8 cellular contexts compared by ENCODE assay signal in genomic region chr2:210072922-210073509, GRCh38.
DNase-seq lines count a peak whose midpoint lies in the region; ATAC-seq, FAIRE-seq and TF ChIP-seq lines count a peak whose summit lies in the region.

No MANE protein-coding gene starts in this region.

- H2AFZ ChIP-seq in Loucy (ENCODE audit: low read length) = peak overlapping the region; percentile 78; the same call in 1 of the 2 replicates

- no peaks in the 10 kb centered on the region for H3K9me3 Mint-ChIP-seq in MCF 10A (ENCODE audit: unreplicated experiment)

- BruUV-seq in MCF 10A (replicated peaks; lab: Mats Ljungman, UMichigan) = no TSS peak

- H3K27me3 ChIP-seq in breast epithelium (no peaks in the 10 kb centered on the region), Loucy (ENCODE audit: insufficient read depth, low read length, poor library complexity, severe bottlenecking) (no peaks in the 10 kb centered on the region)

- POLR2A ChIA-PET in MCF 10A (lab: Yijun Ruan, JAX) = no interaction called here

- intact Hi-C loops in MCF 10A (cut with micrococcal nuclease) (loop anchor here (1.0 to 5.0 kb wide), 3 partner anchors 96 to 122 kb away; partner anchors contain the start of gene KANSL1L), breast epithelium (cut with DNase I; ENCODE audit: low total_unique reads) (no loop called here)

- no peak overlapping the region for H3K27ac Mint-ChIP-seq in MCF 10A (ENCODE audit: low read depth, unreplicated experiment)

- H3K4me1 Mint-ChIP-seq in MCF 10A (ENCODE audit: insufficient read depth, unreplicated experiment) = no peaks in the 10 kb centered on the region

- peak; percentile 57 for DNase-seq in MCF 10A (ENCODE audit: unreplicated experiment)
- DNase-seq in breast epithelium (ENCODE audit: low spot score in 2 of 2) = no peak
- peak; percentile 5 for DNase-seq in H54 (ENCODE audit: insufficient read length, low spot score)
- peak; percentile 54 for DNase-seq in amniotic epithelial cell (ENCODE audit: low read depth)
- no peak for DNase-seq in left lobe of liver (ENCODE audit: low spot score)
- no peak for DNase-seq in GM12892 (ENCODE audit: insufficient read length)
- DNase-seq in stimulated activated CD4-positive, alpha-beta T cell treated with anti-CD3 and anti-CD28 coated beads, Interleukin-2, amount 100 ng/mL, for 48 hours = no peak

- CTCF ChIA-PET in MCF 10A (lab: Yijun Ruan, JAX) = interaction anchor here (0.6 to 2.9 kb wide), 20 partner anchors 8 to 427 kb away, joined by 3 to 25 read pairs (median 4); no protein-coding TSS in a partner anchor

- no peaks in the 10 kb centered on the region for H3F3A ChIP-seq in Loucy (ENCODE audit: low read depth)

- H3K4me1 ChIP-seq in breast epithelium (no peaks in the 10 kb centered on the region), Loucy (ENCODE audit: insufficient read depth, low read length, poor library complexity, severe bottlenecking) (no peaks in the 10 kb centered on the region)

- no peak overlapping the region for H3K4me3 Mint-ChIP-seq in MCF 10A (ENCODE audit: unreplicated experiment)

- no peak overlapping the region for H3K9ac ChIP-seq in Loucy (ENCODE audit: low read depth, low read length, poor library complexity, severe bottlenecking)

- no peaks in the 10 kb centered on the region for H3K79me2 ChIP-seq in Loucy (ENCODE audit: insufficient read depth, low read length)

- peaks cover 7% of the 10 kb centered on the region for H3K36me3 Mint-ChIP-seq in MCF 10A (ENCODE audit: insufficient read depth, unreplicated experiment)

- H3K9me3 ChIP-seq in breast epithelium = no peaks in the 10 kb centered on the region
- H3K9me3 ChIP-seq in Loucy (ENCODE audit: insufficient read depth, low read depth, low read length) = no peaks in the 10 kb centered on the region

- ATAC-seq in left lobe of liver = peak; percentile 93

- no peak overlapping the region for H3K27ac ChIP-seq in breast epithelium

- H3K9me2 ChIP-seq in Loucy (replicated peaks; ENCODE audit: low read depth, low read length) = no peaks in the 10 kb centered on the region

- H3K4me3 ChIP-seq in breast epithelium (no peak overlapping the region), Loucy (ENCODE audit: low read length, poor library complexity, severe bottlenecking) (peak overlapping the region; percentile 42)

- H3K36me3 ChIP-seq in breast epithelium (no peaks in the 10 kb centered on the region), Loucy (ENCODE audit: insufficient read depth, low read length) (no peaks in the 10 kb centered on the region)

- no peaks in the 10 kb centered on the region for H4K20me1 ChIP-seq in Loucy (ENCODE audit: insufficient read depth, low read length, poor library complexity, severe bottlenecking)

- TF ChIP-seq POLR2A in breast epithelium (IDR thresholded peaks at IDR 0.05) (no peak), H54 (IDR thresholded peaks at IDR 0.05; ENCODE audit: low read depth, low read length) (no peak), GM12892 (IDR thresholded peaks at IDR 0.05; ENCODE audit: low read depth, low read length) (no peak)

- H3K4me2 ChIP-seq in Loucy (ENCODE audit: low read depth, low read length, poor library complexity, severe bottlenecking) = peak overlapping the region; percentile 45

- TF ChIP-seq CTCF in MCF 10A (IDR thresholded peaks at IDR 0.05; ENCODE audit: unreplicated experiment) (peak; percentile 52), breast epithelium (IDR thresholded peaks at IDR 0.05) (peak in 1 of 3 donors; percentile 51), Loucy (conservative IDR thresholded peaks at IDR 0.05; ENCODE audit: low read length) (peak; percentile 85)

- peak; percentile 68 for FAIRE-seq in H54 (lab: Jason Lieb, UNC)
- no peak for FAIRE-seq in GM12892 (lab: Jason Lieb, UNC)

- H3K27me3 Mint-ChIP-seq in MCF 10A (ENCODE audit: insufficient read depth, unreplicated experiment) = no peaks in the 10 kb centered on the region

Comparison
In these comparisons a context has a peak if more than half of its experiments do, and no peak if none do; other contexts are left out.
1. DNase-seq: peak in MCF 10A (single experiment), H54 (single experiment) and amniotic epithelial cell (single experiment); none in breast epithelium (0 of 2), left lobe of liver (single experiment), GM12892 (single experiment) and stimulated activated CD4-positive, alpha-beta T cell treated with anti-CD3 and anti-CD28 coated beads, Interleukin-2, amount 100 ng/mL, for 48 hours (0 of 2).